Comparison of ENCODE assay signal across 9 cellular contexts in genomic region chr3:17579289-17580031, GRCh38.
A peak's percentile ranks its signal among the peaks of the same experiment; 100 is the strongest.
DNase-seq lines count a peak whose midpoint lies in the region; ATAC-seq, FAIRE-seq and TF ChIP-seq lines count a peak whose summit lies in the region.
"Had no signal": no experiment of that assay in that cellular context is flagged by ENCODE, and none has a peak within 500 bp of the region (broad histone marks: within the 10 kb centered on the region; RNA-seq: fewer than 3 reads in every experiment).

No MANE protein-coding gene starts in this region.

- no peaks in the 10 kb centered on the region for H3K9me3 Mint-ChIP-seq in type B pancreatic cell

- H3K4me3 ChIP-seq in astrocyte of the spinal cord (ENCODE audit: low read depth, low read length): no peak overlapping the region
- H3K4me3 ChIP-seq: SJSA1 had no signal

- no peaks in the 10 kb centered on the region for H3K4me1 Mint-ChIP-seq in type B pancreatic cell (ENCODE audit: unreplicated experiment)

- ATAC-seq in GM21576 (IDR thresholded peaks at IDR 0.05; ENCODE audit: unreplicated experiment) (peak; percentile 96), HG03571 (IDR thresholded peaks at IDR 0.05; ENCODE audit: unreplicated experiment) (peak; percentile 98)

- no peak overlapping the region for H3K27ac Mint-ChIP-seq in type B pancreatic cell

- in situ Hi-C loops in astrocyte of the spinal cord (cut with HindIII; ENCODE audit: low sequenced_read_pairs): no loop called here

- TF ChIP-seq CTCF in astrocyte of the spinal cord (IDR thresholded peaks at IDR 0.05; ENCODE audit: low read depth, low read length) (no peak), type B pancreatic cell (conservative IDR thresholded peaks at IDR 0.05) (no peak)

- H3K27me3 Mint-ChIP-seq in type B pancreatic cell: no peaks in the 10 kb centered on the region

- H3K4me3 Mint-ChIP-seq in type B pancreatic cell: no peak overlapping the region

- H3K36me3 Mint-ChIP-seq in type B pancreatic cell: no peaks in the 10 kb centered on the region

- peak; percentile 18 for DNase-seq in GM18507 (ENCODE audit: extremely low spot score, insufficient read length, low read depth)
- peak; percentile 11 for DNase-seq in astrocyte of the spinal cord (ENCODE audit: low read depth, low spot score)
- DNase-seq in effector CD8-positive, alpha-beta T cell (lab: John Stamatoyannopoulos, UW): no peak
- no peak for DNase-seq in putamen (ENCODE audit: low spot score)
- no peak for DNase-seq in type B pancreatic cell (ENCODE audit: extremely low spot score, unreplicated experiment)
- DNase-seq in epidermal melanocyte (ENCODE audit: insufficient read length, low spot score): no peak

- FAIRE-seq in GM18507 (lab: Jason Lieb, UNC): peak; percentile 89

Comparison
In these comparisons a context has a peak if more than half of its experiments do, and no peak if none do; other contexts are left out.
1. DNase-seq: peak in GM18507 (single experiment) and astrocyte of the spinal cord (single experiment); none in effector CD8-positive, alpha-beta T cell (single experiment), putamen (single experiment), type B pancreatic cell (single experiment) and epidermal melanocyte (single experiment).